In genomic region chr3:30645077-30645476, GRCh38 we compare ENCODE assay signal across 11 cellular contexts. TPM values are rescaled to one million over a fixed set of nuclear protein-coding genes. Genes with fewer than 3 reads are reported as not detected.
DNase-seq lines count a peak whose midpoint lies in the region; ATAC-seq and TF ChIP-seq lines count a peak whose summit lies in the region.
"Had no signal": no experiment of that assay in that cellular context is flagged by ENCODE, and none has a peak within 500 bp of the region (broad histone marks: within the 10 kb centered on the region; RNA-seq: fewer than 3 reads in every experiment).

No MANE protein-coding gene starts in this region.

- no peaks in the 10 kb centered on the region for H3K79me1 ChIP-seq in neuronal stem cell (ENCODE audit: low read depth, low read length)

- H3K9me3 ChIP-seq in stomach (no peaks in the 10 kb centered on the region), neuronal stem cell (replicated peaks in 1 of 2; ENCODE audit: control insufficient read depth in 2 of 2, insufficient read depth in 1 of 2, low read depth in 1 of 2, low read length in 2 of 2) (peaks cover 0 to 3% of the 10 kb centered on the region in 2 donors)

- peaks cover 3% of the 10 kb centered on the region for H3K9me3 Mint-ChIP-seq in activated CD4-positive, alpha-beta T cell treated with anti-CD3 and anti-CD28 coated beads, Interleukin-2, amount 10 ng/mL, durations not matched to agents 24 days and 14 days
- H3K9me3 Mint-ChIP-seq in T-cell (no peaks in the 10 kb centered on the region), immature natural killer cell (no peaks in the 10 kb centered on the region)

- no peak overlapping the region for H3K4ac ChIP-seq in neuronal stem cell (ENCODE audit: low read length)

- H2BK12ac ChIP-seq in neuronal stem cell (ENCODE audit: low read length), result no peak overlapping the region

- no peaks in the 10 kb centered on the region for H3K27me3 Mint-ChIP-seq in activated CD4-positive, alpha-beta T cell treated with anti-CD3 and anti-CD28 coated beads, Interleukin-2, amount 10 ng/mL, durations not matched to agents 24 days and 14 days
- H3K27me3 Mint-ChIP-seq in T-cell (no peaks in the 10 kb centered on the region), immature natural killer cell (ENCODE audit: low read depth in 3 of 3) (peaks cover 0 to 10% (median 5%) of the 10 kb centered on the region in 3 donors)

- DNase-seq in activated CD4-positive, alpha-beta T cell treated with anti-CD3 and anti-CD28 coated beads, Interleukin-2, amount 10 ng/mL, durations not matched to agents 24 days and 14 days, result peak; percentile 61
- no peak for DNase-seq in activated CD4-positive, alpha-beta T cell treated with anti-CD3 and anti-CD28 coated beads for 48 hours
- DNase-seq in T-cell (no peak), immature natural killer cell (no peak), stomach (no peak), foreskin melanocyte (no peak), neuronal stem cell (ENCODE audit: low spot score) (no peak), DMS79 (lab: John Stamatoyannopoulos, UW) (no peak)
- DNase-seq: NCI-H1694 treated with DMSO at 0.1 percent for 48 hours, NCI-H748 treated with DMSO at 0.1 percent for 48 hours, SIG-M5 had no signal

- H2BK15ac ChIP-seq in neuronal stem cell (ENCODE audit: low read length), result no peak overlapping the region

- intact Hi-C loops in activated CD4-positive, alpha-beta T cell treated with anti-CD3 and anti-CD28 coated beads, Interleukin-2, amount 10 ng/mL, durations not matched to agents 24 days and 14 days (cut with micrococcal nuclease), result no loop called here
- intact Hi-C loops in stomach (cut with DNase I; ENCODE audit: low total_unique reads), result no loop called here

- peak overlapping the region in 4 of 5 donors; percentile 35 to 73 (median 54) for H3K27ac ChIP-seq in stomach
- H3K27ac ChIP-seq in neuronal stem cell (replicated peaks; ENCODE audit: low read length), result no peak overlapping the region

- H3K4me1 Mint-ChIP-seq in activated CD4-positive, alpha-beta T cell treated with anti-CD3 and anti-CD28 coated beads, Interleukin-2, amount 10 ng/mL, durations not matched to agents 24 days and 14 days, result peaks cover 77% of the 10 kb centered on the region
- H3K4me1 Mint-ChIP-seq in T-cell (peaks cover 96 to 98% (median 96%) of the 10 kb centered on the region in 3 donors), immature natural killer cell (peaks cover 94 to 100% of the 10 kb centered on the region in 2 donors)

- H3K4me3 ChIP-seq in stomach (no peak overlapping the region), neuronal stem cell (ENCODE audit: low read length in 2 of 2) (no peak overlapping the region)

- H2AK5ac ChIP-seq in neuronal stem cell (ENCODE audit: low read depth, low read length), result no peak overlapping the region

- H2BK5ac ChIP-seq in neuronal stem cell (ENCODE audit: low read length), result no peak overlapping the region

- H3K4me2 ChIP-seq in neuronal stem cell (ENCODE audit: insufficient read depth, low read length, poor library complexity, severe bottlenecking), result no peak overlapping the region

- TF ChIP-seq CTCF in stomach (IDR thresholded peaks at IDR 0.05), result no peak

- H4K8ac ChIP-seq in neuronal stem cell (ENCODE audit: low read depth, low read length), result no peak overlapping the region

- H3K4me1 ChIP-seq in stomach (peaks cover 42 to 100% (median 73%) of the 10 kb centered on the region in 4 donors), neuronal stem cell (ENCODE audit: control insufficient read depth in 2 of 2, insufficient read depth in 1 of 2, low read depth in 1 of 2, low read length in 2 of 2) (peaks cover 4 to 6% of the 10 kb centered on the region in 2 donors)

- no peak overlapping the region for H4K91ac ChIP-seq in neuronal stem cell (ENCODE audit: low read depth, low read length, poor library complexity)

- H2BK120ac ChIP-seq in neuronal stem cell (ENCODE audit: low read depth, low read length), result no peak overlapping the region

- no peak overlapping the region for H3K18ac ChIP-seq in neuronal stem cell (ENCODE audit: low read length)

- CTCF ChIA-PET in T-cell (lab: Charles Lee), result interaction anchor here in 1 of 2 donors (1.7 kb wide), 1 partner anchor 49 kb away, joined by 8 read pairs; no protein-coding TSS in a partner anchor

- no peak for TF ChIP-seq EP300 in stomach (IDR thresholded peaks at IDR 0.05)

- ATAC-seq in T-cell (replicated peaks in 1 of 4), result no peak

- H3K14ac ChIP-seq in neuronal stem cell (ENCODE audit: low read length), result no peak overlapping the region

- H3K4me3 Mint-ChIP-seq in activated CD4-positive, alpha-beta T cell treated with anti-CD3 and anti-CD28 coated beads, Interleukin-2, amount 10 ng/mL, durations not matched to agents 24 days and 14 days, result peak overlapping the region; percentile 61
- H3K4me3 Mint-ChIP-seq in T-cell, result peak overlapping the region; percentile 56 to 72 (median 64)
- peak overlapping the region; percentile 71 to 88 (median 79) for H3K4me3 Mint-ChIP-seq in immature natural killer cell

- no peak overlapping the region for H3K9ac ChIP-seq in neuronal stem cell (ENCODE audit: low read depth, low read length, poor library complexity)

- H3K36me3 ChIP-seq in stomach, result peaks cover 34 to 55% (median 53%) of the 10 kb centered on the region in 4 donors
- H3K36me3 ChIP-seq in neuronal stem cell (replicated peaks in 1 of 2; ENCODE audit: control insufficient read depth in 2 of 2, insufficient read depth in 2 of 2, low read length in 2 of 2), result peaks cover 0 to 67% of the 10 kb centered on the region in 2 donors

- H3K27ac Mint-ChIP-seq in activated CD4-positive, alpha-beta T cell treated with anti-CD3 and anti-CD28 coated beads, Interleukin-2, amount 10 ng/mL, durations not matched to agents 24 days and 14 days, result peak overlapping the region; percentile 93
- peak overlapping the region; percentile 93 to 98 for H3K27ac Mint-ChIP-seq in T-cell
- peak overlapping the region; percentile 92 to 100 (median 98) for H3K27ac Mint-ChIP-seq in immature natural killer cell

- TF ChIP-seq POLR2A in stomach (IDR thresholded peaks at IDR 0.05), result no peak

- POLR2A ChIA-PET in T-cell (lab: Charles Lee), result interaction anchor here in 1 of 2 donors (0.7 kb wide), 1 partner anchor 11 kb away, joined by 3 read pairs; no protein-coding TSS in a partner anchor

- H3K36me3 Mint-ChIP-seq in activated CD4-positive, alpha-beta T cell treated with anti-CD3 and anti-CD28 coated beads, Interleukin-2, amount 10 ng/mL, durations not matched to agents 24 days and 14 days (ENCODE audit: low read depth), result peaks cover 50% of the 10 kb centered on the region
- H3K36me3 Mint-ChIP-seq in T-cell (peaks cover 43% of the 10 kb centered on the region), immature natural killer cell (peaks cover 19 to 34% (median 26%) of the 10 kb centered on the region in 3 donors)

- no peaks in the 10 kb centered on the region for H3K27me3 ChIP-seq in stomach
- no peaks in the 10 kb centered on the region for H3K27me3 ChIP-seq in neuronal stem cell (ENCODE audit: control insufficient read depth in 3 of 3, insufficient read depth in 3 of 3, low read depth in 1 of 3, low read length in 3 of 3)

- no peak overlapping the region for H3K23ac ChIP-seq in neuronal stem cell (ENCODE audit: low read depth, low read length, poor library complexity)

- 69 to 91% (median 77%) methylated on average over 4 of the region's 4 CpGs for WGBS in stomach, 5 donors
- no CpG with 5 or more reads among the region's 4 CpGs for WGBS in neuronal stem cell (ENCODE audit: extremely low coverage in 2 of 2, insufficient read length in 2 of 2, insufficient replicate concordance in 1 of 2), 2 donors

- no peak overlapping the region for H2AFZ ChIP-seq in neuronal stem cell (ENCODE audit: low read length)

RNA-seq across cellular contexts. Expression of gene TGFBR2, which starts 38.7 kb away (rescaled TPM):
- total RNA-seq in activated CD4-positive, alpha-beta T cell treated with anti-CD3 and anti-CD28 coated beads, Interleukin-2, amount 10 ng/mL, durations not matched to agents 24 days and 14 days, result 45.3 and 47.6 TPM in 2 replicates
- total RNA-seq in T-cell (100 to 1,000 TPM; 114 to 145 (median 127) TPM), stomach (100 to 1,000 TPM in 2 of 5 donors, 10 to 100 TPM in 3; 59.1 to 115 (median 89.3) TPM)
- polyA plus RNA-seq in immature natural killer cell (100 to 1,000 TPM in 1 of 3 donors, 10 to 100 TPM in 2; 36.8 to 101 (median 43.6) TPM), stomach (10 to 100 TPM; 13.7 to 44.1 (median 27.4) TPM)
- polyA plus RNA-seq in neuronal stem cell (2013, experiment 1 of 2), result 2.2 TPM
- 2.1 TPM for polyA plus RNA-seq in neuronal stem cell (2013, experiment 2 of 2)
